In genomic region chr20:13708234-13708633, GRCh38 we compare ENCODE assay signal across 22 cellular contexts.
A peak's percentile ranks its signal among the peaks of the same experiment; 100 is the strongest.
DNase-seq lines count a peak whose midpoint lies in the region; ATAC-seq, FAIRE-seq and TF ChIP-seq lines count a peak whose summit lies in the region.
"Had no signal": no experiment of that assay in that cellular context is flagged by ENCODE, and none has a peak within 500 bp of the region (broad histone marks: within the 10 kb centered on the region; RNA-seq: fewer than 3 reads in every experiment).

No MANE protein-coding gene starts in this region.

- H3K36me3 ChIP-seq in IMR-90 (ENCODE audit: control insufficient read depth, insufficient read depth, low read length), result no peaks in the 10 kb centered on the region; the same call in 1 of the 2 replicates
- peaks cover 0 to 13% (median 4%) of the 10 kb centered on the region in 4 experiments; a peak in 3 of 8 replicates for H3K36me3 ChIP-seq in H1 (ENCODE audit: control insufficient read depth in 2 of 4, insufficient read depth in 4 of 4, low read length in 3 of 4)
- peaks cover 21% of the 10 kb centered on the region for H3K36me3 ChIP-seq in MG63

- H2BK12ac ChIP-seq in H1 (ENCODE audit: low read depth, low read length), result no peak overlapping the region

- TF ChIP-seq CTCF in A549 (IDR thresholded peaks at IDR 0.05) (no peak), IMR-90 (conservative IDR thresholded peaks at IDR 0.05; ENCODE audit: low read depth, low read length) (no peak), H1 (IDR thresholded peaks at IDR 0.05; ENCODE audit: control extremely low read depth in 1 of 3, insufficient read depth in 1 of 3, low read depth in 1 of 3, low read length in 3 of 3) (no peak), osteocyte (IDR thresholded peaks at IDR 0.05) (no peak)

- H4K91ac ChIP-seq in IMR-90 (ENCODE audit: insufficient read depth, low read depth, low read length) (no peak overlapping the region), H1 (replicated peaks; ENCODE audit: insufficient read length, low read length) (no peak overlapping the region)

- H2AFZ ChIP-seq in IMR-90 (replicated peaks; ENCODE audit: low read length, poor library complexity) (no peak overlapping the region), H1 (ENCODE audit: low read length) (no peak overlapping the region)

- H3K23ac ChIP-seq in IMR-90 (ENCODE audit: low read depth, low read length), result no peak overlapping the region
- H3K23ac ChIP-seq in H1 (ENCODE audit: insufficient read length), result no peak overlapping the region

- CTCF ChIA-PET in A549 (lab: Yijun Ruan, JAX) (interaction anchor here (0.6 kb wide), 1 partner anchor 17 kb away, joined by 3 read pairs; no protein-coding TSS in a partner anchor), IMR-90 (lab: Yijun Ruan, JAX) (no interaction called here), H1 (lab: Charles Lee; ENCODE audit: partially characterized antibody) (no interaction called here)

- H3K9ac ChIP-seq in IMR-90 (ENCODE audit: low read depth, low read length), result no peak overlapping the region
- H3K9ac ChIP-seq in H1 (replicated peaks in 1 of 4; ENCODE audit: extremely low read depth in 1 of 4, low read depth in 3 of 4, low read length in 3 of 4), result no peak overlapping the region
- H3K9ac ChIP-seq: BLaER1 treated with 17β-estradiol and CSF1 and Interleukin-3, amounts not matched to agents 10 nM and 100 nM had no signal

- no peak overlapping the region for H3K4ac ChIP-seq in IMR-90 (ENCODE audit: low read depth, low read length)
- H3K4ac ChIP-seq in H1 (replicated peaks; ENCODE audit: insufficient read length, low read depth, low read length), result no peak overlapping the region

- H3K36me3 Mint-ChIP-seq in osteocyte (ENCODE audit: unreplicated experiment), result peaks cover 18% of the 10 kb centered on the region
- peaks cover 20% of the 10 kb centered on the region for H3K36me3 Mint-ChIP-seq in activated T-helper 17 cell treated with anti-CD3 and anti-CD28 coated beads, Interleukin-2, amount 50 U/mL, for 72 hours (ENCODE audit: low read depth)

- H3K9me3 ChIP-seq in A549 (peaks cover 13% of the 10 kb centered on the region; the same call in 2 of the 3 replicates), IMR-90 (ENCODE audit: control insufficient read depth, insufficient read depth, low read length) (no peaks in the 10 kb centered on the region; the same call in 1 of the 2 replicates), H1 (ENCODE audit: insufficient read depth in 2 of 2, low read depth in 1 of 2, low read length in 1 of 2) (peaks cover 5 to 7% of the 10 kb centered on the region in 2 experiments; a peak in 2 of 4 replicates), MG63 (peaks cover 3% of the 10 kb centered on the region; the same call in 1 of the 2 replicates)
- H3K9me3 ChIP-seq: Caco-2 had no signal

- no peak overlapping the region for H3K4me3 ChIP-seq in A549
- no peak overlapping the region for H3K4me3 ChIP-seq in IMR-90 (ENCODE audit: insufficient read depth, low read depth, low read length)
- no peak overlapping the region for H3K4me3 ChIP-seq in H1 (ENCODE audit: extremely low read depth in 1 of 4, insufficient read depth in 2 of 4, low read depth in 3 of 4, low read length in 4 of 4)
- H3K4me3 ChIP-seq in MG63, result no peak overlapping the region
- H3K4me3 ChIP-seq: BLaER1 treated with 17β-estradiol and CSF1 and Interleukin-3, amounts not matched to agents 10 nM and 100 nM had no signal

- POLR2A ChIA-PET in A549 (lab: Yijun Ruan, JAX) (no interaction called here), IMR-90 (lab: Charles Lee; ENCODE audit: unreplicated experiment) (no interaction called here), H1 (lab: Charles Lee; ENCODE audit: partially characterized antibody) (no interaction called here)

- peaks cover 11% of the 10 kb centered on the region for H3K27me3 Mint-ChIP-seq in osteocyte (ENCODE audit: unreplicated experiment)
- H3K27me3 Mint-ChIP-seq in activated T-helper 17 cell treated with anti-CD3 and anti-CD28 coated beads, Interleukin-2, amount 50 U/mL, for 72 hours, result no peaks in the 10 kb centered on the region
- H3K27me3 Mint-ChIP-seq: B cell; CD4-positive, alpha-beta T cell had no signal

- dilution Hi-C loops in IMR-90 (cut with HindIII; ENCODE audit: low sequenced_read_pairs, unreplicated experiment), result no loop called here

- H3K56ac ChIP-seq in IMR-90 (ENCODE audit: extremely low read depth, insufficient read depth, low read length) (no peak overlapping the region), H1 (replicated peaks; ENCODE audit: insufficient read length, low read depth, low read length) (no peak overlapping the region)

- H3K79me1 ChIP-seq in IMR-90 (ENCODE audit: low read depth in 1 of 2, low read length in 2 of 2) (no peaks in the 10 kb centered on the region), H1 (ENCODE audit: low read depth, low read length) (no peaks in the 10 kb centered on the region)

- ATAC-seq in A549, result no peak
- ATAC-seq in IMR-90 (ENCODE audit: low read depth), result no peak
- ATAC-seq in activated T-helper 17 cell treated with anti-CD3 and anti-CD28 coated beads, Interleukin-2, amount 50 U/mL, for 72 hours (replicated peaks), result no peak
- ATAC-seq: CD8-positive, alpha-beta T cell had no signal

- H4K8ac ChIP-seq in IMR-90 (ENCODE audit: low read depth in 2 of 2, low read length in 2 of 2), result no peak overlapping the region
- no peak overlapping the region for H4K8ac ChIP-seq in H1 (ENCODE audit: extremely low read depth, insufficient read depth, low read length)

- no peak overlapping the region for H2BK5ac ChIP-seq in IMR-90 (ENCODE audit: low read depth, low read length, poor library complexity, severe bottlenecking)
- no peak overlapping the region for H2BK5ac ChIP-seq in H1 (ENCODE audit: low read depth, low read length)

- BruUV-seq in IMR-90 (replicated peaks; lab: Mats Ljungman, UMichigan), result no TSS peak

- TF ChIP-seq POLR2A in A549 (IDR thresholded peaks at IDR 0.05; ENCODE audit: low read length) (no peak), IMR-90 (IDR thresholded peaks at IDR 0.05; ENCODE audit: low read depth, low read length) (no peak), H1 (IDR thresholded peaks at IDR 0.05; ENCODE audit: control extremely low read depth in 1 of 2, low read depth in 2 of 2, low read length in 2 of 2) (no peak)

- H3K18ac ChIP-seq in IMR-90 (ENCODE audit: low read depth, low read length) (no peak overlapping the region), H1 (ENCODE audit: extremely low read depth, low read length) (no peak overlapping the region)

- H3K27me3 ChIP-seq in IMR-90 (ENCODE audit: control insufficient read depth, insufficient read depth, low read length) (no peaks in the 10 kb centered on the region), H1 (replicated peaks in 1 of 4; ENCODE audit: control insufficient read depth in 3 of 4, extremely low read depth in 1 of 4, insufficient read depth in 3 of 4, low read length in 3 of 4) (no peaks in the 10 kb centered on the region), MG63 (no peaks in the 10 kb centered on the region)
- H3K27me3 ChIP-seq: BLaER1 treated with 17β-estradiol and CSF1 and Interleukin-3, amounts not matched to agents 10 nM and 100 nM had no signal

- TF ChIP-seq RAD21 in A549 (conservative IDR thresholded peaks at IDR 0.05 in 1 of 2, IDR thresholded peaks at IDR 0.05 in 1 of 2), result no peak
- no peak for TF ChIP-seq RAD21 in IMR-90 (IDR thresholded peaks at IDR 0.05; ENCODE audit: low read length)
- TF ChIP-seq RAD21 in H1 (IDR thresholded peaks at IDR 0.05 in 1 of 2, conservative IDR thresholded peaks at IDR 0.05 in 1 of 2; ENCODE audit: low read depth in 2 of 2, low read length in 2 of 2), result no peak

- no peak overlapping the region for H3K27ac Mint-ChIP-seq in osteocyte (ENCODE audit: unreplicated experiment)
- H3K27ac Mint-ChIP-seq in activated T-helper 17 cell treated with anti-CD3 and anti-CD28 coated beads, Interleukin-2, amount 50 U/mL, for 72 hours, result no peak overlapping the region
- H3K27ac Mint-ChIP-seq: B cell; CD4-positive, alpha-beta T cell; CD8-positive, alpha-beta T cell had no signal

- no peaks in the 10 kb centered on the region for H3K9me1 ChIP-seq in IMR-90 (ENCODE audit: insufficient read depth, low read length)

- DNase-seq in A549 (ENCODE audit: low read depth in 1 of 2, low spot score in 1 of 2) (no peak), IMR-90 (no peak), H1 (ENCODE audit: low read depth in 1 of 2, low spot score in 2 of 2) (no peak), osteocyte (ENCODE audit: extremely low spot score, unreplicated experiment) (no peak), MG63 (no peak)
- DNase-seq: 8988T; AML-193; Caco-2; Calu3; CD4-positive, alpha-beta T cell; CD8-positive, alpha-beta T cell; DMS79 treated with DMSO at 0.1 percent for 48 hours; GF-D8 had no signal

- H2BK15ac ChIP-seq in IMR-90 (ENCODE audit: low read depth, low read length) (no peak overlapping the region), H1 (ENCODE audit: low read length) (no peak overlapping the region)

- WGBS in A549 (ENCODE audit: missing lambda C conversion rate), result 28% methylated on average over 1 of the region's 1 CpG
- WGBS in IMR-90 (ENCODE audit: extremely low coverage in 2 of 2, insufficient read length in 1 of 2), 2 experiments, result no CpG with 5 or more reads among the region's 1 CpG
- 84% methylated on average over 1 of the region's 1 CpG; no CpG with 5 or more reads in 1 of the 2 experiments for WGBS in H1 (ENCODE audit: extremely low coverage in 1 of 2, insufficient coverage in 1 of 2, insufficient read length in 1 of 2, insufficient replicate concordance in 2 of 2, low coverage in 1 of 2, low lambda C conversion rate in 2 of 2, missing lambda C conversion rate in 1 of 2), 2 experiments

- H3K23me2 ChIP-seq in H1 (ENCODE audit: low read depth, low read length), result no peaks in the 10 kb centered on the region

- no peak overlapping the region for H2AK5ac ChIP-seq in IMR-90 (ENCODE audit: low read depth, low read length)
- H2AK5ac ChIP-seq in H1 (ENCODE audit: low read depth, low read length), result no peak overlapping the region

- H3K4me1 ChIP-seq in A549 (no peaks in the 10 kb centered on the region), IMR-90 (ENCODE audit: control insufficient read depth, insufficient read depth, low read length) (no peaks in the 10 kb centered on the region), H1 (replicated peaks in 1 of 4; ENCODE audit: control insufficient read depth in 3 of 4, insufficient read depth in 4 of 4, low read length in 3 of 4) (no peaks in the 10 kb centered on the region)
- H3K4me1 ChIP-seq: BLaER1 treated with 17β-estradiol and CSF1 and Interleukin-3, amounts not matched to agents 10 nM and 100 nM; Caco-2 had no signal

- TF ChIP-seq EP300 in A549 (IDR thresholded peaks at IDR 0.05) (no peak), H1 (IDR thresholded peaks at IDR 0.05; ENCODE audit: borderline replicate concordance in 1 of 2, low read depth in 2 of 2, low read length in 2 of 2) (no peak)

- H3K9me3 Mint-ChIP-seq in osteocyte (ENCODE audit: unreplicated experiment), result no peaks in the 10 kb centered on the region
- H3K9me3 Mint-ChIP-seq in activated T-helper 17 cell treated with anti-CD3 and anti-CD28 coated beads, Interleukin-2, amount 50 U/mL, for 72 hours, result no peaks in the 10 kb centered on the region

- FAIRE-seq in A549 (lab: Jason Lieb, UNC) (peak; percentile 13), H1 (lab: Jason Lieb, UNC) (no peak)
- FAIRE-seq: A204.1, D721Med, G401.6, GM12891, GM19239 had no signal

- no peak overlapping the region for H2AK9ac ChIP-seq in IMR-90 (replicated peaks; ENCODE audit: low read depth, low read length, poor library complexity)

- H3K4me2 ChIP-seq in A549 (no peak overlapping the region), IMR-90 (ENCODE audit: low read depth, low read length) (no peak overlapping the region), H1 (ENCODE audit: insufficient read depth in 1 of 2, low read depth in 2 of 2, low read length in 2 of 2) (no peak overlapping the region)
- H3K4me2 ChIP-seq: BLaER1 treated with 17β-estradiol and CSF1 and Interleukin-3, amounts not matched to agents 10 nM and 100 nM had no signal

- H3K27ac ChIP-seq in A549, result no peak overlapping the region
- H3K27ac ChIP-seq in IMR-90 (ENCODE audit: insufficient read depth, low read length), result no peak overlapping the region
- H3K27ac ChIP-seq in H1 (ENCODE audit: low read depth, low read length), result no peak overlapping the region
- H3K27ac ChIP-seq: BLaER1 treated with 17β-estradiol and CSF1 and Interleukin-3, amounts not matched to agents 10 nM and 100 nM; C4-2B had no signal

- no peaks in the 10 kb centered on the region for H3K79me2 ChIP-seq in H1 (ENCODE audit: control insufficient read depth in 1 of 2, insufficient read depth in 2 of 2, low read length in 2 of 2)

- intact Hi-C loops in IMR-90 (cut with micrococcal nuclease), result no loop called here

- H2BK120ac ChIP-seq in IMR-90 (ENCODE audit: low read depth, low read length) (no peak overlapping the region), H1 (replicated peaks; ENCODE audit: low read depth, low read length) (no peak overlapping the region)

- H3K14ac ChIP-seq in IMR-90 (replicated peaks; ENCODE audit: low read depth, low read length), result no peak overlapping the region
- no peak overlapping the region for H3K14ac ChIP-seq in H1 (ENCODE audit: insufficient read length)

- no peak overlapping the region for H2BK20ac ChIP-seq in IMR-90 (ENCODE audit: low read depth, low read length)
- no peak overlapping the region for H2BK20ac ChIP-seq in H1 (ENCODE audit: low read length)

- H3K4me1 Mint-ChIP-seq in osteocyte (ENCODE audit: unreplicated experiment), result no peaks in the 10 kb centered on the region
- no peaks in the 10 kb centered on the region for H3K4me1 Mint-ChIP-seq in activated T-helper 17 cell treated with anti-CD3 and anti-CD28 coated beads, Interleukin-2, amount 50 U/mL, for 72 hours
- H3K4me1 Mint-ChIP-seq: B cell had no signal

- in situ Hi-C loops in IMR-90 (cut with MboI; ENCODE audit: low sequenced_read_pairs), result no loop called here

- no peak overlapping the region for H3K4me3 Mint-ChIP-seq in osteocyte (ENCODE audit: unreplicated experiment)
- no peak overlapping the region for H3K4me3 Mint-ChIP-seq in activated T-helper 17 cell treated with anti-CD3 and anti-CD28 coated beads, Interleukin-2, amount 50 U/mL, for 72 hours
- H3K4me3 Mint-ChIP-seq: B cell; CD4-positive, alpha-beta T cell; CD8-positive, alpha-beta T cell had no signal

- H4K5ac ChIP-seq in IMR-90 (ENCODE audit: low read depth, low read length), result no peak overlapping the region
- no peak overlapping the region for H4K5ac ChIP-seq in H1 (ENCODE audit: insufficient read length, low read depth, low read length)

- H4K20me1 ChIP-seq in IMR-90 (ENCODE audit: insufficient read depth, low read length) (no peaks in the 10 kb centered on the region), H1 (replicated peaks in 1 of 2; ENCODE audit: control insufficient read depth in 1 of 2, insufficient read depth in 2 of 2, low read length in 2 of 2) (no peaks in the 10 kb centered on the region)
- H4K20me1 ChIP-seq: BLaER1 treated with 17β-estradiol and CSF1 and Interleukin-3, amounts not matched to agents 10 nM and 100 nM had no signal

Comparison
In these comparisons a context has a peak if more than half of its experiments do, and no peak if none do; other contexts are left out.
1. Of the 18 proteins assayed by ChIP-seq in both H1 and A549: peak only in H1: none; only in A549: none; in both: MAFK; in neither: 17.